In genomic region chr9:33431420-33431819, GRCh38 we compare ENCODE assay signal across 17 cellular contexts. TPM values are rescaled to one million over a fixed set of nuclear protein-coding genes. Genes with fewer than 3 reads are reported as not detected.
A peak's percentile ranks its signal among the peaks of the same experiment; 100 is the strongest.
DNase-seq lines count a peak whose midpoint lies in the region; ATAC-seq and TF ChIP-seq lines count a peak whose summit lies in the region.
"Had no signal": no experiment of that assay in that cellular context is flagged by ENCODE, and none has a peak within 500 bp of the region (broad histone marks: within the 10 kb centered on the region; RNA-seq: fewer than 3 reads in every experiment).

No MANE protein-coding gene starts in this region.

- H3K27me3 Mint-ChIP-seq in MCF 10A (ENCODE audit: insufficient read depth, unreplicated experiment) = no peaks in the 10 kb centered on the region
- H3K27me3 Mint-ChIP-seq: CD4-positive, alpha-beta T cell had no signal

- no peaks in the 10 kb centered on the region for H3K36me3 Mint-ChIP-seq in MCF 10A (ENCODE audit: insufficient read depth, unreplicated experiment)

- peaks cover 17% of the 10 kb centered on the region for H3K4me1 Mint-ChIP-seq in MCF 10A (ENCODE audit: insufficient read depth, unreplicated experiment)

- intact Hi-C loops in breast epithelium (cut with DNase I; ENCODE audit: low total_unique reads) (no loop called here), MCF 10A (cut with micrococcal nuclease) (no loop called here)

- 48% methylated on average over 2 of the region's 2 CpGs for WGBS in suprapubic skin

- H3K4me1 ChIP-seq in breast epithelium (peaks cover 0 to 6% of the 10 kb centered on the region in 2 donors), suprapubic skin (peaks cover 54% of the 10 kb centered on the region)

- no peaks in the 10 kb centered on the region for H3K9me3 Mint-ChIP-seq in MCF 10A (ENCODE audit: unreplicated experiment)
- H3K9me3 Mint-ChIP-seq: CD4-positive, alpha-beta T cell had no signal

- no peak overlapping the region for H3K27ac Mint-ChIP-seq in MCF 10A (ENCODE audit: low read depth, unreplicated experiment)
- H3K27ac Mint-ChIP-seq: CD4-positive, alpha-beta T cell had no signal

- H3K4me3 ChIP-seq in breast epithelium (no peak overlapping the region), WERI-Rb-1 (ENCODE audit: low read depth, low read length) (no peak overlapping the region), suprapubic skin (no peak overlapping the region)

- no peak for TF ChIP-seq EP300 in suprapubic skin (IDR thresholded peaks at IDR 0.05)

- BruUV-seq in MCF 10A (replicated peaks; lab: Mats Ljungman, UMichigan) = no TSS peak

- H3K4me3 Mint-ChIP-seq in MCF 10A (ENCODE audit: unreplicated experiment) = no peak overlapping the region
- H3K4me3 Mint-ChIP-seq: CD4-positive, alpha-beta T cell had no signal

- H3K36me3 ChIP-seq in breast epithelium (no peaks in the 10 kb centered on the region), WERI-Rb-1 (no peaks in the 10 kb centered on the region), suprapubic skin (no peaks in the 10 kb centered on the region)

- no peak for ATAC-seq in HG03135 (IDR thresholded peaks at IDR 0.05; ENCODE audit: unreplicated experiment)

- TF ChIP-seq POLR2A in breast epithelium (IDR thresholded peaks at IDR 0.05) = no peak
- no peak for TF ChIP-seq POLR2A in suprapubic skin (IDR thresholded peaks at IDR 0.05)

- POLR2A ChIA-PET in MCF 10A (lab: Yijun Ruan, JAX) = interaction anchor here (0.7 to 0.9 kb wide), 2 partner anchors 8 to 11 kb away, joined by 3 read pairs; no protein-coding TSS in a partner anchor

- peak overlapping the region; percentile 51 to 74 for H3K27ac ChIP-seq in breast epithelium
- peak overlapping the region; percentile 42 for H3K27ac ChIP-seq in WERI-Rb-1
- H3K27ac ChIP-seq in suprapubic skin = peak overlapping the region; percentile 64

- H3K27me3 ChIP-seq in breast epithelium (no peaks in the 10 kb centered on the region), WERI-Rb-1 (ENCODE audit: insufficient read depth, low read depth, severe bottlenecking) (no peaks in the 10 kb centered on the region), suprapubic skin (no peaks in the 10 kb centered on the region)

- H3K9me3 ChIP-seq in breast epithelium (no peaks in the 10 kb centered on the region), WERI-Rb-1 (ENCODE audit: severe bottlenecking) (no peaks in the 10 kb centered on the region), suprapubic skin (no peaks in the 10 kb centered on the region)

- no peak for TF ChIP-seq CTCF in breast epithelium (IDR thresholded peaks at IDR 0.05)
- TF ChIP-seq CTCF in MCF 10A (IDR thresholded peaks at IDR 0.05; ENCODE audit: unreplicated experiment) = no peak
- TF ChIP-seq CTCF in WERI-Rb-1 (IDR thresholded peaks at IDR 0.05; ENCODE audit: low read depth, low read length) = no peak
- TF ChIP-seq CTCF in suprapubic skin (IDR thresholded peaks at IDR 0.05) = no peak

- DNase-seq in breast epithelium (ENCODE audit: low spot score in 2 of 2) = peak in 1 of 2 donors; percentile 62
- DNase-seq in MCF 10A (ENCODE audit: unreplicated experiment) = no peak
- DNase-seq in WERI-Rb-1 = no peak
- peak; percentile 41 for DNase-seq in myocyte (ENCODE audit: low read depth)
- DNase-seq in suprapubic skin (ENCODE audit: low spot score in 2 of 2) = no peak
- DNase-seq in activated CD4-positive, CD25-positive, alpha-beta regulatory T cell treated with anti-CD3 and anti-CD28 coated beads, Interleukin-2, amount 50 U/mL, for 72 hours = no peak
- DNase-seq in mesenteric fat pad (ENCODE audit: low spot score) = no peak
- DNase-seq: ACHN; CD4-positive, alpha-beta T cell; EL; MM.1S; NCI-H1105; NCI-H187; NK-92 treated with Interleukin-12 subunit alpha and Interleukin-12 subunit beta, amount 100 ng/mL, for 24 hours; SHP77 had no signal

- CTCF ChIA-PET in MCF 10A (lab: Yijun Ruan, JAX) = interaction anchor here (0.6 to 3.1 kb wide), 7 partner anchors 16 to 193 kb away, joined by 3 to 18 read pairs (median 4); partner anchors contain the start of gene AQP3

RNA-seq across cellular contexts. Expression of gene AQP3, which starts 16.0 kb away (rescaled TPM):
- 10 to 100 TPM; 19.0 to 47.9 (median 45.1) TPM for total RNA-seq in breast epithelium
- 0.83 and 0.89 TPM in 2 replicates for total RNA-seq in MCF 10A (2022)
- 89.2 and 113 TPM in 2 replicates for total RNA-seq in myocyte
- 19.0 TPM for polyA plus RNA-seq in myocyte (2012)
- total RNA-seq in suprapubic skin = 1,000 to 10,000 TPM; 1,277 to 1,951 (median 1,548) TPM
- 27.7 TPM for total RNA-seq in mesenteric fat pad

RNA-seq across cellular contexts. Expression of gene AQP7, which starts 29.1 kb away (rescaled TPM):
- total RNA-seq in breast epithelium = 100 to 1,000 TPM in 1 of 3 donors, 10 to 100 TPM in 2; 29.3 to 193 (median 38.3) TPM
- not detected in 2 replicates for total RNA-seq in MCF 10A (2022)
- 0.10 and 0.48 TPM in 2 replicates for total RNA-seq in myocyte
- polyA plus RNA-seq in myocyte (2012) = 0.35 TPM
- total RNA-seq in suprapubic skin = 10 to 100 TPM in 2 of 4 donors, 1 to 10 TPM in 2; 2.1 to 66.5 (median 13.1) TPM
- total RNA-seq in mesenteric fat pad = 323 TPM
- total RNA-seq: H1 had no signal
- polyA plus RNA-seq: H1 had no signal

RNA-seq across cellular contexts. Expression of gene NOL6, which starts 42.3 kb away (rescaled TPM):
- total RNA-seq in breast epithelium = 10 to 100 TPM; 14.2 to 23.9 (median 22.3) TPM
- 37.2 and 48.6 TPM in 2 replicates for total RNA-seq in MCF 10A (2022)
- total RNA-seq in myocyte = 32.3 and 33.5 TPM in 2 replicates
- polyA plus RNA-seq in myocyte (2012) = 29.2 TPM
- total RNA-seq in suprapubic skin = 10 to 100 TPM; 40.4 to 50.4 (median 44.1) TPM
- total RNA-seq in mesenteric fat pad = 35.7 TPM

Comparison
In these comparisons a context has a peak if more than half of its experiments do, and no peak if none do; other contexts are left out.
1. RNA of gene AQP3, which starts 16.0 kb away (total RNA-seq): 1,277 to 1,951 TPM in suprapubic skin; 89.2 to 113 TPM in myocyte, 19.0 to 47.9 TPM in breast epithelium, 27.7 TPM in mesenteric fat pad (single experiment) and 0.83 to 0.89 TPM in MCF 10A; every median in the first group is over 10 times any median in the second.
2. Peak in every context shown above with its lines, with median percentiles within 50 percentile points of each other: H3K27ac ChIP-seq.